In the genomic region with DNA sequence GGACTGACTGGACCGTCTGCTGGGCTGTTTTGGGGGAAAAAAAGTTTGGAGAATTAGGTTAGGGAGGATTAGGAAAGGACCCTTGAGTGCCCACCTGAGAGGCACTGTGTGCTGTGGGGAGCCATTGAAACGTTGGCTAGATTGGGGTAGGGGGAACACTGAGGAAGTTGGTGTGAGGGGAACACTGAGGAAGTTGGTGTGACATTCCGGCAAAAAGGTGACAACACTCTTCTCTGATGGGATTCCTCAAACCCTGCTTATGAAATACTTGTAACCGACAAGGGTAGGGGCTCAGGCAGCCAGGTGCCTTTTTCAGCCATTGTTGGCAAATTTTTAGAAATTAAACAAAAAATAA, we compare ENCODE assay signal across 8 cellular contexts. TPM values are rescaled to one million over a fixed set of nuclear protein-coding genes. Genes with fewer than 3 reads are reported as not detected.
DNase-seq lines count a peak whose midpoint lies in the region; ATAC-seq, FAIRE-seq and TF ChIP-seq lines count a peak whose summit lies in the region.

No MANE protein-coding gene starts in this region.

- WGBS in right cardiac atrium = 10% methylated on average over 4 of the region's 4 CpGs
- WGBS in small intestine, 3 donors = 3 to 12% (median 7%) methylated on average over 4 of the region's 4 CpGs

- intact Hi-C loops in HCT116 (cut with micrococcal nuclease) = loop anchor here (5.0 kb wide), 1 partner anchor 1441 kb away; a partner anchor contains a TSS
- intact Hi-C loops in activated B cell treated with CpG ODN at 0.5 μM for 24 hours (cut with micrococcal nuclease) = loop anchor here (5.0 to 10.0 kb wide), 7 partner anchors 126 to 1601 kb away; a partner anchor contains a TSS
- intact Hi-C loops in right cardiac atrium (cut with DNase I) = loop anchor here in 2 of 4 donors (5.0 to 10.0 kb wide), 4 partner anchors 46 to 171 kb away; a partner anchor contains a TSS

- peak overlapping the region; percentile 77 for H3K27ac Mint-ChIP-seq in activated B cell treated with CpG ODN at 0.5 μM for 24 hours

- BruUV-seq in HCT116 (replicated peaks; lab: Mats Ljungman, UMichigan) = no TSS peak

- peak overlapping the region; percentile 93 for H3K4me3 Mint-ChIP-seq in activated B cell treated with CpG ODN at 0.5 μM for 24 hours

- H3K36me3 ChIP-seq in HCT116 (ENCODE audit: control insufficient read depth in 1 of 2, insufficient read depth in 2 of 2, low read length in 2 of 2) (no peaks in the 10 kb centered on the region), small intestine (ENCODE audit: control insufficient read depth in 2 of 2, insufficient read depth in 2 of 2, low read length in 2 of 2) (no peaks in the 10 kb centered on the region)

- H3K36me3 Mint-ChIP-seq in activated B cell treated with CpG ODN at 0.5 μM for 24 hours (ENCODE audit: low read depth) = peaks cover 5% of the 10 kb centered on the region

- DNase-seq in HCT116 (ENCODE audit: low read depth, low spot score) (no peak), activated B cell treated with CpG ODN at 0.5 μM for 24 hours (no peak), right cardiac atrium (no peak), small intestine (peak; percentile 18), NCI-H226 (no peak)
- DNase-seq in stimulated activated CD4-positive, alpha-beta T cell treated with anti-CD3 and anti-CD28 coated beads, Interleukin-12 subunit alpha, Interleukin-12 subunit beta, amount 100 ng/mL, for 4 hours = no peak

- peak overlapping the region; percentile 95 for H3K4me2 ChIP-seq in HCT116 (ENCODE audit: low read length)

- POLR2A ChIA-PET in HCT116 (lab: Charles Lee) (no interaction called here), activated B cell treated with CpG ODN at 0.5 μM for 24 hours (lab: Charles Lee) (interaction anchor here (0.6 to 2.4 kb wide), 3 partner anchors 68 to 1326 kb away, joined by 5 to 15 read pairs (median 7); a partner anchor contains a TSS)

- H3K27me3 ChIP-seq in HCT116 (ENCODE audit: insufficient read depth, low read length) (no peaks in the 10 kb centered on the region), right cardiac atrium (ENCODE audit: control insufficient read depth, insufficient read depth) (no peaks in the 10 kb centered on the region), small intestine (ENCODE audit: control insufficient read depth in 2 of 2, insufficient read depth in 2 of 2, low read length in 2 of 2) (no peaks in the 10 kb centered on the region)

- FAIRE-seq in small intestine (lab: Jason Lieb, UNC) = no peak

- H3K9me3 Mint-ChIP-seq in activated B cell treated with CpG ODN at 0.5 μM for 24 hours = no peaks in the 10 kb centered on the region

- H3K9me2 ChIP-seq in HCT116 (ENCODE audit: insufficient read depth) = no peaks in the 10 kb centered on the region

- H3K4me1 ChIP-seq in HCT116 (ENCODE audit: control insufficient read depth in 1 of 2, insufficient read depth in 2 of 2, low read length in 2 of 2) (peaks cover 15 to 37% of the 10 kb centered on the region in 2 experiments), right cardiac atrium (ENCODE audit: control insufficient read depth, insufficient read depth, low read length) (peaks cover 8% of the 10 kb centered on the region), small intestine (ENCODE audit: control insufficient read depth in 2 of 2, insufficient read depth in 1 of 2, low read depth in 1 of 2, low read length in 1 of 2) (peaks cover 1 to 5% of the 10 kb centered on the region in 2 donors)

- H3K4me3 ChIP-seq in HCT116 (replicated peaks in 1 of 2; ENCODE audit: low read depth in 1 of 2, low read length in 2 of 2) = peak overlapping the region; percentile 88 to 95
- H3K4me3 ChIP-seq in right cardiac atrium (ENCODE audit: low read length) = peak overlapping the region; percentile 67
- H3K4me3 ChIP-seq in small intestine (ENCODE audit: low read depth in 1 of 2, low read length in 2 of 2) = peak overlapping the region; percentile 87 to 99

- H3K27ac ChIP-seq in HCT116 (ENCODE audit: low read depth, low read length) (peak overlapping the region; percentile 93), right cardiac atrium (ENCODE audit: low read length) (peak overlapping the region; percentile 86), small intestine (ENCODE audit: low read depth in 1 of 2, low read length in 1 of 2) (peak overlapping the region; percentile 100)

- H3K79me2 ChIP-seq in HCT116 (ENCODE audit: insufficient read depth, low read length) = peaks cover 39% of the 10 kb centered on the region

- H3K9ac ChIP-seq in HCT116 (ENCODE audit: low read length) = peak overlapping the region; percentile 94

- no peak for ATAC-seq in HCT116
- ATAC-seq in activated B cell treated with CpG ODN at 0.5 μM for 24 hours (ENCODE audit: low read depth) = no peak
- no peak for ATAC-seq in right cardiac atrium
- no peak for ATAC-seq in HG02884 (IDR thresholded peaks at IDR 0.05; ENCODE audit: unreplicated experiment)
- no peak for ATAC-seq in HG02759 (IDR thresholded peaks at IDR 0.05; ENCODE audit: unreplicated experiment)

- no peaks in the 10 kb centered on the region for H3K27me3 Mint-ChIP-seq in activated B cell treated with CpG ODN at 0.5 μM for 24 hours

- H4K20me1 ChIP-seq in HCT116 (ENCODE audit: insufficient read depth) = no peaks in the 10 kb centered on the region

- RAD21 ChIA-PET in HCT116 (lab: Charles Lee; ENCODE audit: low non-redundant PET in 1 of 2, low total read pairs in 2 of 2, uncharacterized antibody in 2 of 2, unreplicated experiment in 2 of 2) = no interaction called here

- TF ChIP-seq RAD21 in HCT116 (IDR thresholded peaks at IDR 0.05; ENCODE audit: low read depth) = no peak

- no peak overlapping the region for H2AFZ ChIP-seq in HCT116 (ENCODE audit: low read depth, low read length, poor library complexity, severe bottlenecking)

- H3K4me1 Mint-ChIP-seq in activated B cell treated with CpG ODN at 0.5 μM for 24 hours = peaks cover 15% of the 10 kb centered on the region

- no peaks in the 10 kb centered on the region for H3K9me3 ChIP-seq in HCT116 (ENCODE audit: control insufficient read depth in 1 of 2, insufficient read depth in 1 of 2, low read depth in 1 of 2, low read length in 2 of 2)
- no peaks in the 10 kb centered on the region for H3K9me3 ChIP-seq in right cardiac atrium (ENCODE audit: control insufficient read depth, low read length)
- no peaks in the 10 kb centered on the region for H3K9me3 ChIP-seq in small intestine (ENCODE audit: control insufficient read depth, low read depth)

- CTCF ChIA-PET in HCT116 (lab: Charles Lee) = no interaction called here
- CTCF ChIA-PET in activated B cell treated with CpG ODN at 0.5 μM for 24 hours (lab: Charles Lee) = no interaction called here

- TF ChIP-seq CTCF in HCT116 (IDR thresholded peaks at IDR 0.05 in 2 of 3, conservative IDR thresholded peaks at IDR 0.05 in 1 of 3; ENCODE audit: borderline replicate concordance in 1 of 3, insufficient read depth in 1 of 3, low read depth in 2 of 3, low read length in 2 of 3) (no peak), activated B cell treated with CpG ODN at 0.5 μM for 24 hours (IDR thresholded peaks at IDR 0.05) (no peak)

- TF ChIP-seq POLR2A in HCT116 (IDR thresholded peaks at IDR 0.05; ENCODE audit: borderline replicate concordance, extremely low read depth, insufficient read depth, insufficient read length) = no peak

TF ChIP-seq in HCT116, 20 proteins besides CTCF, POLR2A, EP300 and RAD21:
- TF ChIP-seq EGR1 (IDR thresholded peaks at IDR 0.05; ENCODE audit: low read depth) = no peak
- no peak for TF ChIP-seq POLR2AphosphoS5 (IDR thresholded peaks at IDR 0.05; ENCODE audit: low read depth, low read length)
- TF ChIP-seq ZNF274 (IDR thresholded peaks at IDR 0.05; ENCODE audit: low read depth, low read length) = no peak
- no peak for TF ChIP-seq FOSL1 (IDR thresholded peaks at IDR 0.05; ENCODE audit: low read depth)
- no peak for TF ChIP-seq SIN3A (IDR thresholded peaks at IDR 0.05; ENCODE audit: low read depth)

RNA-seq across cellular contexts. Expression of a gene that starts 1.0 kb away (rescaled TPM):
- total RNA-seq in HCT116 (2021; ENCODE audit: unreplicated experiment) (56.0 TPM), activated B cell treated with CpG ODN at 0.5 μM for 24 hours (20.1 and 23.3 TPM in 2 replicates), right cardiac atrium (10 to 100 TPM; 47.8 to 58.3 (median 51.1) TPM)
- polyA plus RNA-seq in HCT116 (2012) = 92.6 and 95.7 TPM in 2 replicates
- polyA plus RNA-seq in right cardiac atrium (77.4 TPM), small intestine (100 to 1,000 TPM; 273 to 884 (median 819) TPM)

RNA-seq across cellular contexts. Expression of a gene that starts 50.3 kb away (rescaled TPM):
- 5.2 TPM for total RNA-seq in HCT116 (2021; ENCODE audit: unreplicated experiment)
- 1.4 and 2.4 TPM in 2 replicates for polyA plus RNA-seq in HCT116 (2012)
- total RNA-seq in activated B cell treated with CpG ODN at 0.5 μM for 24 hours = 3.7 and 4.8 TPM in 2 replicates
- 10 to 100 TPM; 14.9 to 20.1 (median 16.9) TPM for total RNA-seq in right cardiac atrium
- 9.8 TPM for polyA plus RNA-seq in right cardiac atrium
- 1 to 10 TPM; 4.6 to 8.3 (median 7.6) TPM for polyA plus RNA-seq in small intestine
